Comparison of ENCODE assay signal across 9 cellular contexts in the genomic region with DNA sequence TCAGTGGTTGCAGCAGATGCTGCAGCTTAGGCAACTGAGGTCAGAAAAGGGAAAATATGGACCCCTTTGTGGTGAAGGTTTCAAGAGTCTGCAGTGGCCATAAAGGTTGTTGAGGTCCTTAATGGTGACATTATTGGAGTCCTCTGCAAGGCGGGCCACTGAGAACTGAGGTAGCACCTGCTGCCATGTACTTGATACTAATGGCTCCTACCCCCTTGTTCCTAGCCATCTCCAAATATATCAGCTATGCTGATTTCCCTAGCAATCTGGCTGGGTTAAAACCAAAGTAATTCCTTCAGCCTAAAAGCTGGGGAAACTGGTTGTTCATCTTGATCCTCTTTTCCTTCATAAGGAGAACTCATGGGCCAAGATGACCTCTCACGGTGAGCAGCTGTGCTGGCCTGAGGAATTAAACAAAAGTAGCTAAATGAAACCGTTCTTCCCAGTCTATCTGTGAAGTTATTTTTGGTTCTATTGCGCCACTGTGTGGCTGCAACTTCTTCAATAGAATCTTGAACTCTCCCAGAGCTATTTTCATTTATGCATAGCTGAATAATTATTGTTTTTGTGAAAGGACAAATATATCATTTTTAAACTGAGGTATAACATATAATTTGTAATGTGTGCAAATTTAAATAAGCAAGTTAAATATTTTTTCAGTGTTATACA.
A peak's percentile ranks its signal among the peaks of the same experiment; 100 is the strongest.
DNase-seq lines count a peak whose midpoint lies in the region; ATAC-seq and TF ChIP-seq lines count a peak whose summit lies in the region.
"Had no signal": no experiment of that assay in that cellular context is flagged by ENCODE, and none has a peak within 500 bp of the region (broad histone marks: within the 10 kb centered on the region; RNA-seq: fewer than 3 reads in every experiment).

No MANE protein-coding gene starts in this region.

- H3K4me3 ChIP-seq in BJ (ENCODE audit: low read depth, low read length), result no peak overlapping the region
- no peak overlapping the region for H3K4me3 ChIP-seq in WERI-Rb-1 (ENCODE audit: low read depth, low read length)
- H3K4me3 ChIP-seq in right cardiac atrium (ENCODE audit: low read length), result no peak overlapping the region
- H3K4me3 ChIP-seq in thoracic aorta, result no peak overlapping the region
- no peak overlapping the region for H3K4me3 ChIP-seq in naive thymus-derived CD4-positive, alpha-beta T cell (ENCODE audit: low read length)

- intact Hi-C loops in right cardiac atrium (cut with DNase I), result loop anchor here (2.0 to 10.0 kb wide), 6 partner anchors 105 to 265 kb away; no protein-coding TSS in a partner anchor
- intact Hi-C loops in naive thymus-derived CD4-positive, alpha-beta T cell (cut with micrococcal nuclease), result loop anchor here in 1 of 2 donors (1.0 to 2.0 kb wide), 2 partner anchors 108 to 138 kb away; no protein-coding TSS in a partner anchor

- H3K27ac Mint-ChIP-seq in activated CD4-positive, alpha-beta memory T cell treated with anti-CD3 and anti-CD28 coated beads, Interleukin-2, amount 10 ng/mL, durations not matched to agents 7 days and 5 days, result no peak overlapping the region
- H3K27ac Mint-ChIP-seq in naive thymus-derived CD4-positive, alpha-beta T cell, result no peak overlapping the region

- H3K4me1 ChIP-seq in right cardiac atrium (ENCODE audit: control insufficient read depth, insufficient read depth, low read length) (no peaks in the 10 kb centered on the region), thoracic aorta (ENCODE audit: control insufficient read depth in 1 of 2, low read depth in 2 of 2) (peaks cover 0 to 5% of the 10 kb centered on the region in 2 donors)
- H3K4me1 ChIP-seq in naive thymus-derived CD4-positive, alpha-beta T cell (ENCODE audit: control insufficient read depth in 2 of 2, insufficient read depth in 2 of 2, low read length in 2 of 2), result no peaks in the 10 kb centered on the region

- H3K27me3 Mint-ChIP-seq in activated CD4-positive, alpha-beta memory T cell treated with anti-CD3 and anti-CD28 coated beads, Interleukin-2, amount 10 ng/mL, durations not matched to agents 7 days and 5 days, result no peaks in the 10 kb centered on the region
- H3K27me3 Mint-ChIP-seq in naive thymus-derived CD4-positive, alpha-beta T cell, result peaks cover 0 to 8% (median 0%) of the 10 kb centered on the region in 5 donors

- ATAC-seq in right cardiac atrium, result peak; percentile 88 to 91
- peak; percentile 77 for ATAC-seq in thoracic aorta (ENCODE audit: insufficient number of reproducible peaks, low FRiP score, low read depth)
- no peak for ATAC-seq in naive thymus-derived CD4-positive, alpha-beta T cell

- H3K36me3 ChIP-seq in BJ (ENCODE audit: control insufficient read depth, insufficient read depth, low read length) (no peaks in the 10 kb centered on the region), WERI-Rb-1 (no peaks in the 10 kb centered on the region), thoracic aorta (no peaks in the 10 kb centered on the region)
- no peaks in the 10 kb centered on the region for H3K36me3 ChIP-seq in naive thymus-derived CD4-positive, alpha-beta T cell (ENCODE audit: control insufficient read depth in 2 of 3, insufficient read depth in 3 of 3, low read length in 3 of 3)

- CTCF ChIA-PET in BJ (lab: Yijun Ruan, JAX), result interaction anchor here (0.6 to 6.6 kb wide), 27 partner anchors 11 to 551 kb away, joined by 3 to 133 read pairs (median 5); no protein-coding TSS in a partner anchor
- CTCF ChIA-PET in activated CD4-positive, alpha-beta memory T cell treated with anti-CD3 and anti-CD28 coated beads, Interleukin-2, amount 10 ng/mL, durations not matched to agents 7 days and 5 days (lab: Charles Lee), result interaction anchor here (1.1 to 1.6 kb wide), 6 partner anchors 11 to 262 kb away, joined by 3 to 7 read pairs (median 5); no protein-coding TSS in a partner anchor
- CTCF ChIA-PET in naive thymus-derived CD4-positive, alpha-beta T cell (lab: Charles Lee), result interaction anchor here (0.9 kb wide), 1 partner anchor 713 kb away, joined by 3 read pairs; no protein-coding TSS in a partner anchor

- no peak for TF ChIP-seq EP300 in Ishikawa (IDR thresholded peaks at IDR 0.05; ENCODE audit: borderline replicate concordance)

- peak; percentile 18 for DNase-seq in BJ (ENCODE audit: low read depth)
- DNase-seq in WERI-Rb-1, result peak; percentile 25
- DNase-seq in right cardiac atrium, result peak in 2 of 3 donors; percentile 34 to 72
- DNase-seq in thoracic aorta (ENCODE audit: low spot score), result no peak
- DNase-seq in GM19240 (ENCODE audit: insufficient read length, low spot score), result no peak
- no peak for DNase-seq in activated CD4-positive, alpha-beta memory T cell treated with anti-CD3 and anti-CD28 coated beads, Interleukin-2, amount 10 ng/mL, durations not matched to agents 7 days and 5 days
- no peak for DNase-seq in naive thymus-derived CD4-positive, alpha-beta T cell

- POLR2A ChIA-PET in BJ (lab: Charles Lee), result interaction anchor here (1.0 kb wide), 1 partner anchor 138 kb away, joined by 5 read pairs; no protein-coding TSS in a partner anchor
- POLR2A ChIA-PET in activated CD4-positive, alpha-beta memory T cell treated with anti-CD3 and anti-CD28 coated beads, Interleukin-2, amount 10 ng/mL, durations not matched to agents 7 days and 5 days (lab: Charles Lee), result no interaction called here
- POLR2A ChIA-PET in naive thymus-derived CD4-positive, alpha-beta T cell (lab: Charles Lee), result no interaction called here

- H3K36me3 Mint-ChIP-seq in activated CD4-positive, alpha-beta memory T cell treated with anti-CD3 and anti-CD28 coated beads, Interleukin-2, amount 10 ng/mL, durations not matched to agents 7 days and 5 days (ENCODE audit: low read depth), result no peaks in the 10 kb centered on the region
- H3K36me3 Mint-ChIP-seq in naive thymus-derived CD4-positive, alpha-beta T cell, result no peaks in the 10 kb centered on the region

- WGBS in right cardiac atrium, result 28% methylated on average over 4 of the region's 4 CpGs

- H3K27ac ChIP-seq in WERI-Rb-1 (no peak overlapping the region), right cardiac atrium (ENCODE audit: low read length) (no peak overlapping the region), thoracic aorta (no peak overlapping the region)
- H3K27ac ChIP-seq in naive thymus-derived CD4-positive, alpha-beta T cell (ENCODE audit: low read depth, low read length), result no peak overlapping the region
- H3K27ac ChIP-seq: epithelial cell of prostate had no signal

- H3K27me3 ChIP-seq in BJ (ENCODE audit: control insufficient read depth, insufficient read depth, low read length) (no peaks in the 10 kb centered on the region), WERI-Rb-1 (ENCODE audit: insufficient read depth, low read depth, severe bottlenecking) (no peaks in the 10 kb centered on the region), right cardiac atrium (ENCODE audit: control insufficient read depth, insufficient read depth) (no peaks in the 10 kb centered on the region), thoracic aorta (replicated peaks; ENCODE audit: insufficient read depth) (no peaks in the 10 kb centered on the region)
- no peaks in the 10 kb centered on the region for H3K27me3 ChIP-seq in naive thymus-derived CD4-positive, alpha-beta T cell (ENCODE audit: control insufficient read depth in 2 of 2, insufficient read depth in 2 of 2, low read length in 2 of 2)

- H3K4me1 Mint-ChIP-seq in activated CD4-positive, alpha-beta memory T cell treated with anti-CD3 and anti-CD28 coated beads, Interleukin-2, amount 10 ng/mL, durations not matched to agents 7 days and 5 days, result no peaks in the 10 kb centered on the region
- H3K4me1 Mint-ChIP-seq in naive thymus-derived CD4-positive, alpha-beta T cell, result no peaks in the 10 kb centered on the region

- H3K9me3 Mint-ChIP-seq in activated CD4-positive, alpha-beta memory T cell treated with anti-CD3 and anti-CD28 coated beads, Interleukin-2, amount 10 ng/mL, durations not matched to agents 7 days and 5 days, result no peaks in the 10 kb centered on the region
- peaks cover 0 to 3% (median 0%) of the 10 kb centered on the region in 11 donors for H3K9me3 Mint-ChIP-seq in naive thymus-derived CD4-positive, alpha-beta T cell

- peak; percentile 66 for TF ChIP-seq RAD21 in Ishikawa (IDR thresholded peaks at IDR 0.05; ENCODE audit: low read depth)

- peak; percentile 59 for TF ChIP-seq CTCF in BJ (IDR thresholded peaks at IDR 0.05; ENCODE audit: insufficient read depth, low read depth, low read length)
- 0 out of 2 replicates have a peak, but pooled peaks have one; percentile 10 for TF ChIP-seq CTCF in WERI-Rb-1 (IDR thresholded peaks at IDR 0.05; ENCODE audit: low read depth, low read length)
- peak; percentile 42 for TF ChIP-seq CTCF in thoracic aorta (IDR thresholded peaks at IDR 0.05)

- no peaks in the 10 kb centered on the region for H3K9me3 ChIP-seq in WERI-Rb-1 (ENCODE audit: severe bottlenecking)
- no peaks in the 10 kb centered on the region for H3K9me3 ChIP-seq in right cardiac atrium (ENCODE audit: control insufficient read depth, low read length)
- no peaks in the 10 kb centered on the region for H3K9me3 ChIP-seq in thoracic aorta
- H3K9me3 ChIP-seq in naive thymus-derived CD4-positive, alpha-beta T cell (ENCODE audit: control insufficient read depth in 2 of 3, low read length in 3 of 3), result no peaks in the 10 kb centered on the region

- no peak overlapping the region for H3K4me3 Mint-ChIP-seq in activated CD4-positive, alpha-beta memory T cell treated with anti-CD3 and anti-CD28 coated beads, Interleukin-2, amount 10 ng/mL, durations not matched to agents 7 days and 5 days
- H3K4me3 Mint-ChIP-seq in naive thymus-derived CD4-positive, alpha-beta T cell, result no peak overlapping the region

TF ChIP-seq in Ishikawa, 13 proteins besides CTCF, POLR2A, EP300 and RAD21 (continues in another document):
- TF ChIP-seq EGR1 (IDR thresholded peaks at IDR 0.05), result no peak
- no peak for TF ChIP-seq TCF12 (IDR thresholded peaks at IDR 0.05; ENCODE audit: low read depth)
- TF ChIP-seq, protein P1, sequence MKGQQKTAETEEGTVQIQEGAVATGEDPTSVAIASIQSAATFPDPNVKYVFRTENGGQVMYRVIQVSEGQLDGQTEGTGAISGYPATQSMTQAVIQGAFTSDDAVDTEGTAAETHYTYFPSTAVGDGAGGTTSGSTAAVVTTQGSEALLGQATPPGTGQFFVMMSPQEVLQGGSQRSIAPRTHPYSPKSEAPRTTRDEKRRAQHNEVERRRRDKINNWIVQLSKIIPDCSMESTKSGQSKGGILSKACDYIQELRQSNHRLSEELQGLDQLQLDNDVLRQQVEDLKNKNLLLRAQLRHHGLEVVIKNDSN (IDR thresholded peaks at IDR 0.05), result no peak
- TF ChIP-seq CEBPB (IDR thresholded peaks at IDR 0.05), result no peak
- TF ChIP-seq, protein P2, sequence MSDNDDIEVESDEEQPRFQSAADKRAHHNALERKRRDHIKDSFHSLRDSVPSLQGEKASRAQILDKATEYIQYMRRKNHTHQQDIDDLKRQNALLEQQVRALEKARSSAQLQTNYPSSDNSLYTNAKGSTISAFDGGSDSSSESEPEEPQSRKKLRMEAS (IDR thresholded peaks at IDR 0.05), result no peak
- TF ChIP-seq NFIC (IDR thresholded peaks at IDR 0.05), result no peak
- TF ChIP-seq TEAD4 (IDR thresholded peaks at IDR 0.05), result no peak
- no peak for TF ChIP-seq FOXM1 (IDR thresholded peaks at IDR 0.05; ENCODE audit: borderline replicate concordance, low read depth)
- TF ChIP-seq ZBTB7A (IDR thresholded peaks at IDR 0.05; ENCODE audit: low read depth), result no peak
- TF ChIP-seq YY1 (IDR thresholded peaks at IDR 0.05; ENCODE audit: low read depth), result no peak
- no peak for TF ChIP-seq CREB1 (IDR thresholded peaks at IDR 0.05; ENCODE audit: low read depth)

Comparison
In these comparisons a context has a peak if more than half of its experiments do, and no peak if none do; other contexts are left out.
1. DNase-seq: peak in BJ (single experiment), WERI-Rb-1 (single experiment) and right cardiac atrium (2 of 3); none in thoracic aorta (single experiment), GM19240 (single experiment), activated CD4-positive, alpha-beta memory T cell treated with anti-CD3 and anti-CD28 coated beads, Interleukin-2, amount 10 ng/mL, durations not matched to agents 7 days and 5 days (single experiment) and naive thymus-derived CD4-positive, alpha-beta T cell (0 of 9).
2. Peak in every context shown above with its lines, with median percentiles within 50 percentile points of each other: CTCF ChIP-seq.